Comparison of ENCODE assay signal across 13 cellular contexts in the genomic region with DNA sequence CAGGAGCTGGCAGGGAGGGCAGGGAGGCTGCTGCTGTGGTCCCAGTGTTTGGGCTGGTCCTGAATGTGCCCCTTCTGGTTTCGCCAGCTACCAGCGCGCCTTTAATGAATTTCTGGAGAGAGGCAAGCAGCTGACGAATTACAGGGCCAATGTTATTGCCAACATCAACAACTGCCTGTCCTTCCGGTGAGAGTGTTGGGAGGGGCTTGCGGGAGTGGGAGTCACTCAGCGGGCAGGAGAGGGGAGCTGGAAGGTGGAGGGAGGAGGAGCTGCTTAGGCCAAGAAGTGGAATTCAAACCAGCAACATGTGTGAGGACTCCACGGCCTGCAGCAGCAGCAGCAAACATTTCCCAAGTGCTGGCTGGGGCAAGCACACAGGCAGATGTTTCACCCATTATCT. TPM values are rescaled to one million over a fixed set of nuclear protein-coding genes. Genes with fewer than 3 reads are reported as not detected.
DNase-seq lines count a peak whose midpoint lies in the region; ATAC-seq, FAIRE-seq and TF ChIP-seq lines count a peak whose summit lies in the region.
"Had no signal": no experiment of that assay in that cellular context is flagged by ENCODE, and none has a peak within 500 bp of the region (broad histone marks: within the 10 kb centered on the region; RNA-seq: fewer than 3 reads in every experiment).

No MANE protein-coding gene starts in this region.

- no peaks in the 10 kb centered on the region for H3K9me3 Mint-ChIP-seq in type B pancreatic cell
- no peaks in the 10 kb centered on the region for H3K9me3 Mint-ChIP-seq in CD4-positive, alpha-beta memory T cell

- H3K27me3 Mint-ChIP-seq in type B pancreatic cell = peaks cover 4% of the 10 kb centered on the region
- peaks cover 3 to 4% of the 10 kb centered on the region in 2 donors for H3K27me3 Mint-ChIP-seq in CD4-positive, alpha-beta memory T cell

- TF ChIP-seq CTCF in kidney (IDR thresholded peaks at IDR 0.05; ENCODE audit: borderline replicate concordance, extremely low read depth, insufficient read depth) (no peak), type B pancreatic cell (conservative IDR thresholded peaks at IDR 0.05) (no peak)

- peaks cover 5% of the 10 kb centered on the region for H3K36me3 Mint-ChIP-seq in type B pancreatic cell
- H3K36me3 Mint-ChIP-seq in CD4-positive, alpha-beta memory T cell = no peaks in the 10 kb centered on the region

- H3K27me3 ChIP-seq in CD4-positive, alpha-beta memory T cell (ENCODE audit: insufficient read depth, low read length) = no peaks in the 10 kb centered on the region
- H3K27me3 ChIP-seq: heart right ventricle, Peyer's patch, upper lobe of right lung had no signal

- intact Hi-C loops in kidney (cut with DNase I) = no loop called here
- intact Hi-C loops in CD4-positive, alpha-beta memory T cell (cut with micrococcal nuclease) = no loop called here

- POLR2A ChIA-PET in CD4-positive, alpha-beta memory T cell (lab: Charles Lee; ENCODE audit: partially characterized antibody) = no interaction called here

- ATAC-seq in GM21529 (IDR thresholded peaks at IDR 0.05; ENCODE audit: unreplicated experiment) = no peak
- ATAC-seq: heart right ventricle, upper lobe of right lung had no signal

- peak overlapping the region; percentile 61 for H3K4me3 Mint-ChIP-seq in type B pancreatic cell
- no peak overlapping the region for H3K4me3 Mint-ChIP-seq in CD4-positive, alpha-beta memory T cell

- no peak for FAIRE-seq in kidney (lab: Jason Lieb, UNC)

- DNase-seq in NCI-H524 (lab: John Stamatoyannopoulos, UW) (peak; percentile 46 to 80), NCI-H524 treated with DMSO at 0.1 percent for 48 hours (lab: John Stamatoyannopoulos, UW) (no peak), astrocyte of the hippocampus (ENCODE audit: low read depth, low spot score) (peak; percentile 77), kidney (peak; percentile 92), type B pancreatic cell (ENCODE audit: extremely low spot score, unreplicated experiment) (no peak), cerebellar nuclear complex (lab: John Stamatoyannopoulos, UW) (no peak)
- DNase-seq in CD4-positive, alpha-beta memory T cell = no peak
- DNase-seq: ACHN; activated CD4-positive, alpha-beta T cell treated with anti-CD3 and anti-CD28 coated beads for 4 hours; heart right ventricle; upper lobe of right lung had no signal

- peaks cover 15 to 55% of the 10 kb centered on the region in 2 donors for H3K4me1 ChIP-seq in kidney (ENCODE audit: control insufficient read depth in 1 of 2, insufficient read depth in 1 of 2, low read depth in 1 of 2, low read length in 2 of 2)
- H3K4me1 ChIP-seq in CD4-positive, alpha-beta memory T cell (ENCODE audit: insufficient read depth, low read length) = no peaks in the 10 kb centered on the region

- peaks cover 27% of the 10 kb centered on the region for H3K4me1 Mint-ChIP-seq in type B pancreatic cell (ENCODE audit: unreplicated experiment)
- no peaks in the 10 kb centered on the region for H3K4me1 Mint-ChIP-seq in CD4-positive, alpha-beta memory T cell

- CTCF ChIA-PET in CD4-positive, alpha-beta memory T cell (lab: Charles Lee; ENCODE audit: partially characterized antibody) = no interaction called here

- peak overlapping the region in 1 of 2 donors; percentile 46 for H3K9ac ChIP-seq in kidney (ENCODE audit: low read length in 2 of 2)

- no peaks in the 10 kb centered on the region for H3K9me3 ChIP-seq in kidney (ENCODE audit: control insufficient read depth in 1 of 2, low read length in 2 of 2)
- no peaks in the 10 kb centered on the region for H3K9me3 ChIP-seq in CD4-positive, alpha-beta memory T cell (ENCODE audit: control insufficient read depth in 1 of 2, low read length in 2 of 2)
- H3K9me3 ChIP-seq: heart right ventricle, Peyer's patch, upper lobe of right lung had no signal

- peak overlapping the region; percentile 86 for H3K27ac Mint-ChIP-seq in type B pancreatic cell
- H3K27ac Mint-ChIP-seq in CD4-positive, alpha-beta memory T cell = peak overlapping the region in 1 of 7 donors; percentile 57

- H3K36me3 ChIP-seq in kidney (ENCODE audit: control insufficient read depth in 1 of 2, insufficient read depth in 2 of 2, low read length in 2 of 2) = peaks cover 6 to 16% of the 10 kb centered on the region in 2 donors
- H3K36me3 ChIP-seq in CD4-positive, alpha-beta memory T cell (ENCODE audit: insufficient read depth, low read length) = no peaks in the 10 kb centered on the region

- H3K27ac ChIP-seq in kidney (ENCODE audit: low read depth in 2 of 2, low read length in 2 of 2) = peak overlapping the region; percentile 65 to 79
- no peak overlapping the region for H3K27ac ChIP-seq in CD4-positive, alpha-beta memory T cell (ENCODE audit: low read depth, low read length)
- H3K27ac ChIP-seq: heart right ventricle, upper lobe of right lung had no signal

- no peak overlapping the region for H3K4me3 ChIP-seq in kidney (ENCODE audit: low read length in 2 of 2)
- H3K4me3 ChIP-seq in CD4-positive, alpha-beta memory T cell (ENCODE audit: low read length in 2 of 2) = no peak overlapping the region
- H3K4me3 ChIP-seq: heart right ventricle, Peyer's patch, upper lobe of right lung had no signal

RNA-seq across cellular contexts. Expression of a gene that starts 7.7 kb away (rescaled TPM):
- total RNA-seq in kidney (301 TPM), type B pancreatic cell (ENCODE audit: low replicate concordance) (21.5 and 28.5 TPM in 2 replicates)
- polyA plus RNA-seq in kidney (ENCODE audit: insufficient read depth, low read depth, low replicate concordance) = 42.9 TPM
- 1 to 10 TPM; 5.1 to 5.8 TPM for total RNA-seq in CD4-positive, alpha-beta memory T cell
- not detected for polyA plus RNA-seq in CD4-positive, alpha-beta memory T cell

RNA-seq across cellular contexts. Expression of a gene that starts 36.4 kb away (rescaled TPM):
- total RNA-seq in kidney (11.6 TPM), type B pancreatic cell (ENCODE audit: low replicate concordance) (4.0 and 4.1 TPM in 2 replicates)
- 15.6 TPM for polyA plus RNA-seq in kidney (ENCODE audit: insufficient read depth, low read depth, low replicate concordance)
- not detected for total RNA-seq in CD4-positive, alpha-beta memory T cell
- polyA plus RNA-seq in CD4-positive, alpha-beta memory T cell = not detected

RNA-seq across cellular contexts. Expression of a gene that starts 47.0 kb away (rescaled TPM):
- total RNA-seq in kidney (not detected), type B pancreatic cell (ENCODE audit: low replicate concordance) (not detected in 2 replicates)
- polyA plus RNA-seq in kidney (ENCODE audit: insufficient read depth, low read depth, low replicate concordance) = 0.82 TPM
- total RNA-seq in CD4-positive, alpha-beta memory T cell = not detected
- not detected for polyA plus RNA-seq in CD4-positive, alpha-beta memory T cell
- total RNA-seq: heart right ventricle, Peyer's patch, upper lobe of right lung had no signal

Comparison
In these comparisons a context has a peak if more than half of its experiments do, and no peak if none do; other contexts are left out.
1. DNase-seq: peak in NCI-H524 (2 of 2), astrocyte of the hippocampus (single experiment) and kidney (single experiment); none in NCI-H524 treated with DMSO at 0.1 percent for 48 hours (single experiment), type B pancreatic cell (single experiment), CD4-positive, alpha-beta memory T cell (0 of 5) and cerebellar nuclear complex (0 of 2).
2. RNA of a gene that starts 7.7 kb away (total RNA-seq): 301 TPM in kidney (single experiment); 21.5 to 28.5 TPM in type B pancreatic cell and 5.1 to 5.8 TPM in CD4-positive, alpha-beta memory T cell; every median in the first group is over 10 times any median in the second.